In genomic region chr7:13159467-13160184, GRCh38 we compare ENCODE assay signal across 27 cellular contexts.
DNase-seq lines count a peak whose midpoint lies in the region; ATAC-seq, FAIRE-seq and TF ChIP-seq lines count a peak whose summit lies in the region.
"Had no signal": no experiment of that assay in that cellular context is flagged by ENCODE, and none has a peak within 500 bp of the region (broad histone marks: within the 10 kb centered on the region; RNA-seq: fewer than 3 reads in every experiment).

No MANE protein-coding gene starts in this region.

- H3K9ac ChIP-seq in HepG2 (ENCODE audit: insufficient read depth, low read depth, low read length), result no peak overlapping the region
- H3K9ac ChIP-seq: parathyroid adenoma had no signal

- FAIRE-seq in HepG2 (lab: Jason Lieb, UNC), result no peak

- WGBS in HepG2 (ENCODE audit: low lambda C conversion rate), result 45% methylated on average over 2 of the region's 2 CpGs

- H3K27ac ChIP-seq in HepG2 (ENCODE audit: extremely low read length, insufficient read depth, low read length), result no peak overlapping the region
- H3K27ac ChIP-seq: epithelial cell of prostate, parathyroid adenoma, SK-N-MC, thyroid gland had no signal

- H3K9me3 ChIP-seq in HepG2 (ENCODE audit: low read length), result no peaks in the 10 kb centered on the region
- H3K9me3 ChIP-seq: thyroid gland had no signal

- H2AFZ ChIP-seq in HepG2 (ENCODE audit: low read length), result no peak overlapping the region
- H2AFZ ChIP-seq: parathyroid adenoma had no signal

- DNase-seq in glutamatergic neuron (no peak), kidney glomerular epithelial cell (lab: John Stamatoyannopoulos, UW) (no peak), SW480 (ENCODE audit: low spot score) (no peak), HepG2 (ENCODE audit: low spot score) (no peak)
- DNase-seq: activated CD8-positive, alpha-beta memory T cell treated with anti-CD3 and anti-CD28 coated beads, Interleukin-2, amount 50 U/mL, for 48 hours; activated naive CD8-positive, alpha-beta T cell treated with anti-CD3 and anti-CD28 coated beads, Interleukin-2, amount 10 ng/mL, durations not matched to agents 7 days and 5 days; CD4-positive, alpha-beta T cell; cerebellar nuclear complex; DMS 273 treated with DMSO at 0.1 percent for 48 hours; GDM1; IMR-90; natural killer cell; NCI-H187; NCI-H345; right cardiac atrium; thyroid gland had no signal

- TF ChIP-seq CTCF in glutamatergic neuron (IDR thresholded peaks at IDR 0.05; ENCODE audit: partially characterized antibody, unreplicated experiment), result no peak
- TF ChIP-seq CTCF in HepG2 (CRISPR knock-in tag; IDR thresholded peaks at IDR 0.05), result no peak

- peaks cover 17% of the 10 kb centered on the region for H3K4me1 Mint-ChIP-seq in glutamatergic neuron (ENCODE audit: low read depth, unreplicated experiment)
- H3K4me1 Mint-ChIP-seq: activated naive CD8-positive, alpha-beta T cell treated with anti-CD3 and anti-CD28 coated beads, Interleukin-2, amount 10 ng/mL, durations not matched to agents 7 days and 5 days; natural killer cell had no signal

- ATAC-seq in GM18498 (IDR thresholded peaks at IDR 0.05; ENCODE audit: unreplicated experiment) (peak; percentile 83), GM21526 (IDR thresholded peaks at IDR 0.05; ENCODE audit: low FRiP score, unreplicated experiment) (peak; percentile 63), HG03565 (IDR thresholded peaks at IDR 0.05; ENCODE audit: unreplicated experiment) (peak; percentile 32), GM19023 (IDR thresholded peaks at IDR 0.05; ENCODE audit: unreplicated experiment) (no peak), HepG2 (no peak)
- ATAC-seq: HCT116, left lobe of liver, natural killer cell, right cardiac atrium had no signal

- H3K4me3 Mint-ChIP-seq in glutamatergic neuron (ENCODE audit: unreplicated experiment), result peak overlapping the region; percentile 30
- H3K4me3 Mint-ChIP-seq: activated naive CD8-positive, alpha-beta T cell treated with anti-CD3 and anti-CD28 coated beads, Interleukin-2, amount 10 ng/mL, durations not matched to agents 7 days and 5 days; CD4-positive, alpha-beta T cell; mesothelial cell of epicardium; natural killer cell; stimulated activated naive CD8-positive, alpha-beta T cell treated with anti-CD3 and anti-CD28 coated beads, Interleukin-15, Interleukin-2, amounts not matched to agents 100 ng/mL and 50 ng/mL, for 24 hours had no signal

- no peaks in the 10 kb centered on the region for H4K20me1 ChIP-seq in HepG2 (ENCODE audit: insufficient read depth, low read length)

- no peak for TF ChIP-seq POLR2A in HepG2 (IDR thresholded peaks at IDR 0.05; ENCODE audit: insufficient read depth in 1 of 2, low read depth in 2 of 2, low read length in 2 of 2)

- no peaks in the 10 kb centered on the region for H3K36me3 ChIP-seq in HepG2 (replicated peaks in 1 of 2; ENCODE audit: control insufficient read depth in 1 of 2, insufficient read depth in 2 of 2, low read length in 2 of 2)
- H3K36me3 ChIP-seq: thyroid gland had no signal

- no peaks in the 10 kb centered on the region for H3K79me2 ChIP-seq in HepG2 (ENCODE audit: insufficient read depth, low read length)
- H3K79me2 ChIP-seq: parathyroid adenoma had no signal

- no peak for TF ChIP-seq EP300 in HepG2 (IDR thresholded peaks at IDR 0.05; ENCODE audit: low read depth in 2 of 2, low read length in 2 of 2)
- no peak for TF ChIP-seq EP300 in HepG2 (CRISPR knock-in tag; IDR thresholded peaks at IDR 0.05; ENCODE audit: borderline replicate concordance)

- CTCF ChIA-PET in HepG2 (lab: Yijun Ruan, JAX; ENCODE audit: low intra/inter-chr PET ratio, low total read pairs), result no interaction called here

- no peak overlapping the region for H3K4me2 ChIP-seq in HepG2 (ENCODE audit: low read depth, low read length)

- intact Hi-C loops in HepG2 (cut with micrococcal nuclease; ENCODE audit: unreplicated experiment), result no loop called here

- POLR2A ChIA-PET in HepG2 (lab: Yijun Ruan, JAX), result no interaction called here

- H3K27me3 ChIP-seq in HepG2 (ENCODE audit: control insufficient read depth in 1 of 2, insufficient read depth in 2 of 2, low read length in 2 of 2), result no peaks in the 10 kb centered on the region; a peak in 1 of 5 replicates
- H3K27me3 ChIP-seq: thyroid gland had no signal

- TF ChIP-seq RAD21 in HepG2 (CRISPR knock-in tag; IDR thresholded peaks at IDR 0.05), result no peak

- in situ Hi-C loops in HepG2 (cut with HindIII; ENCODE audit: extremely low pct_ligation_motif_present, low pct_unique_long_range_greater_than_20kb), result no loop called here

- H3K36me3 Mint-ChIP-seq in glutamatergic neuron (ENCODE audit: unreplicated experiment), result no peaks in the 10 kb centered on the region
- H3K36me3 Mint-ChIP-seq: activated naive CD8-positive, alpha-beta T cell treated with anti-CD3 and anti-CD28 coated beads, Interleukin-2, amount 10 ng/mL, durations not matched to agents 7 days and 5 days; mesothelial cell of epicardium; natural killer cell had no signal

- no peaks in the 10 kb centered on the region for H3K4me1 ChIP-seq in HepG2 (ENCODE audit: insufficient read depth, low read length)
- H3K4me1 ChIP-seq: parathyroid adenoma, thyroid gland had no signal

- H3K4me3 ChIP-seq in HepG2 (replicated peaks in 1 of 3; ENCODE audit: insufficient read depth in 1 of 3, low read depth in 2 of 3, low read length in 3 of 3), result no peak overlapping the region
- H3K4me3 ChIP-seq: SK-N-MC, thyroid gland had no signal

- H3K9me3 Mint-ChIP-seq in glutamatergic neuron (ENCODE audit: unreplicated experiment), result peaks cover 4% of the 10 kb centered on the region
- H3K9me3 Mint-ChIP-seq: activated naive CD8-positive, alpha-beta T cell treated with anti-CD3 and anti-CD28 coated beads, Interleukin-2, amount 10 ng/mL, durations not matched to agents 7 days and 5 days; CD4-positive, alpha-beta T cell; stimulated activated naive CD8-positive, alpha-beta T cell treated with anti-CD3 and anti-CD28 coated beads, Interleukin-15, Interleukin-2, amounts not matched to agents 100 ng/mL and 50 ng/mL, for 24 hours had no signal

- H3K27ac Mint-ChIP-seq in glutamatergic neuron (ENCODE audit: unreplicated experiment), result peak overlapping the region; percentile 40
- H3K27ac Mint-ChIP-seq: activated naive CD8-positive, alpha-beta T cell treated with anti-CD3 and anti-CD28 coated beads, Interleukin-2, amount 10 ng/mL, durations not matched to agents 7 days and 5 days; CD4-positive, alpha-beta T cell; mesothelial cell of epicardium; natural killer cell; stimulated activated naive CD8-positive, alpha-beta T cell treated with anti-CD3 and anti-CD28 coated beads, Interleukin-15, Interleukin-2, amounts not matched to agents 100 ng/mL and 50 ng/mL, for 24 hours had no signal

- no peaks in the 10 kb centered on the region for H3K27me3 Mint-ChIP-seq in glutamatergic neuron (ENCODE audit: unreplicated experiment)

- BruUV-seq in HepG2 (replicated peaks; lab: Mats Ljungman, UMichigan), result no TSS peak

TF ChIP-seq in HepG2, 621 proteins besides CTCF, POLR2A, EP300 and RAD21:
- TF ChIP-seq FOXA1 (IDR thresholded peaks at IDR 0.05), result no peak
- TF ChIP-seq FOXA1 (CRISPR knock-in tag; IDR thresholded peaks at IDR 0.05), result no peak
TF ChIP-seq in HepG2: peak in this region for 0.

Comparison
In these comparisons a context has a peak if more than half of its experiments do, and no peak if none do; other contexts are left out.
1. ATAC-seq: peak in GM18498 (single experiment), GM21526 (single experiment) and HG03565 (single experiment); none in GM19023 (single experiment) and HepG2 (single experiment).